ENCODE assay signal across 8 cellular contexts in the genomic region with DNA sequence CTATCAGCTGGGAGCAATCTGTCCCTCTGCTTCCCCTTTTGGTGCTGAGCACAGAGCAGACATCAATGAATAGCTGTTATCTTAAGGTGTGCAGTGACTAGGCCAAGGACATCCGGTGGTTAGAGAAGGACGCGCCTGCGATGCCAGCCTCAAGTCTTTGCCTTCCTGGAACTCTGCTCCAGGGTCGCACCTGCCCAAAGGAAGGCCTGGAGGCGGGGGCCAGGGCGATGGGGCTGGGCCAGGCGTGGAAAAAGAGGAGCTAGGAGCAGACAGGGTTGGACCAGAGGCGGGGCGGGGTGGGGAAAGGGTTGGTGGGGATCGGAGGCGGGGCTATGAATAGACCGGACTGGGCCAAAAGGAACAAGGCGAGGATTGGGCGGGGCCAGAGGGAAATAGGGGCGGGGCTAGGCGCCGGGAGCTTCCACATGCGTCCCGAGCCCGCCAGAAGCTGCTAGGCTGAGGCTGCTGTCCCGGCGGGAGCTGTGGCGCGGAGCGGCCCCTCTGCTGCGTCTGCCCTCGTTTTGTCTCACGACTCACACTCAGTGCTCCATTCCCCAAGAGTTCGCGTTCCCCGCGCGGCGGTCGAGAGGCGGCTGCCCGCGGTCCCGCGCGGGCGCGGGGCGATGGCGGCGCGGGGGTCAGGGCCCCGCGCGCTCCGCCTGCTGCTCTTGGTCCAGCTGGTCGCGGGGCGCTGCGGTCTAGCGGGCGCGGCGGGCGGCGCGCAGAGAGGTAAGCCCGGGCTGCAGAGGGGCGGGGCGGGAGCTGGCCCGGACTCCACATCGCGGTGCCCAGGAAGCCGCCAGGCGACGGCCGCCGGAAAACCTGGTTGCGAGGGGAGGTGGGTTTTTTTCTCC. TPM values are rescaled to one million over a fixed set of nuclear protein-coding genes. Genes with fewer than 3 reads are reported as not detected.
DNase-seq lines count a peak whose midpoint lies in the region; ATAC-seq and TF ChIP-seq lines count a peak whose summit lies in the region.

A gene (plus strand): TSS at position 424 of the 854 bp plus-strand sequence. CDS start 200 bp downstream, at position 624.

- peaks cover 18% of the 10 kb centered on the region for H3K4me1 ChIP-seq in CD4-positive, alpha-beta memory T cell (ENCODE audit: insufficient read depth, low read length)
- peaks cover 8% of the 10 kb centered on the region for H3K4me1 ChIP-seq in HUES48 (ENCODE audit: control insufficient read depth, insufficient read depth, low read length)
- H3K4me1 ChIP-seq in NT2/D1 (ENCODE audit: insufficient read depth, insufficient read length), result peaks cover 4% of the 10 kb centered on the region
- peaks cover 6 to 14% of the 10 kb centered on the region in 2 donors for H3K4me1 ChIP-seq in naive thymus-derived CD4-positive, alpha-beta T cell (ENCODE audit: control insufficient read depth in 2 of 2, insufficient read depth in 2 of 2, low read length in 2 of 2)

- H3K27me3 ChIP-seq in CD4-positive, alpha-beta memory T cell (ENCODE audit: insufficient read depth, low read length), result peaks cover 8% of the 10 kb centered on the region
- H3K27me3 ChIP-seq in HUES48 (ENCODE audit: control insufficient read depth, insufficient read depth, low read length) (no peaks in the 10 kb centered on the region), NT2/D1 (ENCODE audit: insufficient read depth, insufficient read length) (no peaks in the 10 kb centered on the region)
- peaks cover 0 to 6% of the 10 kb centered on the region in 2 donors for H3K27me3 ChIP-seq in naive thymus-derived CD4-positive, alpha-beta T cell (ENCODE audit: control insufficient read depth in 2 of 2, insufficient read depth in 2 of 2, low read length in 2 of 2)

- H3K27me3 Mint-ChIP-seq in CD4-positive, alpha-beta memory T cell, result peaks cover 2 to 10% of the 10 kb centered on the region in 2 donors
- H3K27me3 Mint-ChIP-seq in naive thymus-derived CD4-positive, alpha-beta T cell, result peaks cover 6 to 40% (median 24%) of the 10 kb centered on the region in 5 donors

- POLR2A ChIA-PET in CD4-positive, alpha-beta memory T cell (lab: Charles Lee; ENCODE audit: partially characterized antibody), result interaction anchor here (0.7 to 4.8 kb wide), 7 partner anchors 13 to 416 kb away, joined by 3 to 45 read pairs (median 4); a partner anchor contains a TSS
- POLR2A ChIA-PET in naive thymus-derived CD4-positive, alpha-beta T cell (lab: Charles Lee), result interaction anchor here (2.3 kb wide), 1 partner anchor 25 kb away, joined by 10 read pairs; a partner anchor contains a TSS

- peak within 1 kb of the TSS; percentile 49 to 57 for H3K4me3 ChIP-seq in CD4-positive, alpha-beta memory T cell (ENCODE audit: low read length in 2 of 2)
- H3K4me3 ChIP-seq in HUES48 (ENCODE audit: low read depth, low read length), result peak within 1 kb of the TSS; percentile 91
- peak within 1 kb of the TSS; percentile 85 for H3K4me3 ChIP-seq in NT2/D1 (ENCODE audit: insufficient read length, low read depth)
- peak within 1 kb of the TSS; percentile 65 for H3K4me3 ChIP-seq in epithelial cell of proximal tubule (ENCODE audit: low read depth, low read length)
- peak within 1 kb of the TSS; percentile 61 for H3K4me3 ChIP-seq in naive thymus-derived CD4-positive, alpha-beta T cell (ENCODE audit: low read length)

- peak; percentile 81 for ATAC-seq in GM19467 (IDR thresholded peaks at IDR 0.05; ENCODE audit: unreplicated experiment)
- peak; percentile 74 for ATAC-seq in naive thymus-derived CD4-positive, alpha-beta T cell

- no peaks in the 10 kb centered on the region for H3K36me3 ChIP-seq in CD4-positive, alpha-beta memory T cell (ENCODE audit: insufficient read depth, low read length)
- H3K36me3 ChIP-seq in HUES48 (ENCODE audit: control insufficient read depth, insufficient read depth, low read length) (no peaks in the 10 kb centered on the region), NT2/D1 (ENCODE audit: insufficient read depth, insufficient read length, low read length) (no peaks in the 10 kb centered on the region)
- H3K36me3 ChIP-seq in naive thymus-derived CD4-positive, alpha-beta T cell (ENCODE audit: control insufficient read depth in 2 of 3, insufficient read depth in 3 of 3, low read length in 3 of 3), result no peaks in the 10 kb centered on the region

- H3K9ac ChIP-seq in HUES48 (ENCODE audit: low read depth, low read length) (peak within 1 kb of the TSS; percentile 72), NT2/D1 (ENCODE audit: insufficient read length, low read depth) (peak within 1 kb of the TSS; percentile 81)

- peak within 1 kb of the TSS; percentile 87 to 98 (median 90) for H3K4me3 Mint-ChIP-seq in CD4-positive, alpha-beta memory T cell
- peak within 1 kb of the TSS; percentile 80 to 94 (median 88) for H3K4me3 Mint-ChIP-seq in naive thymus-derived CD4-positive, alpha-beta T cell

- H3K36me3 Mint-ChIP-seq in CD4-positive, alpha-beta memory T cell, result peaks cover 0 to 2% of the 10 kb centered on the region in 2 donors
- H3K36me3 Mint-ChIP-seq in naive thymus-derived CD4-positive, alpha-beta T cell, result no peaks in the 10 kb centered on the region

- intact Hi-C loops in CD4-positive, alpha-beta memory T cell (cut with micrococcal nuclease), result loop anchor here (2.0 kb wide), 1 partner anchor 25 kb away; a partner anchor contains a TSS
- intact Hi-C loops in naive thymus-derived CD4-positive, alpha-beta T cell (cut with micrococcal nuclease), result loop anchor here (1.0 to 2.0 kb wide), 2 partner anchors 25 kb away; a partner anchor contains a TSS

- peak within 1 kb of the TSS; percentile 30 for H3K27ac ChIP-seq in CD4-positive, alpha-beta memory T cell (ENCODE audit: low read depth, low read length)
- peak within 1 kb of the TSS; percentile 88 for H3K27ac ChIP-seq in HUES48 (ENCODE audit: low read depth, low read length)
- no peak within 1 kb of the TSS for H3K27ac ChIP-seq in naive thymus-derived CD4-positive, alpha-beta T cell (ENCODE audit: low read depth, low read length)

- TF ChIP-seq CTCF in epithelial cell of proximal tubule (conservative IDR thresholded peaks at IDR 0.05; ENCODE audit: low read depth, low read length), result no peak

- no peaks in the 10 kb centered on the region for H3K9me3 Mint-ChIP-seq in CD4-positive, alpha-beta memory T cell
- H3K9me3 Mint-ChIP-seq in naive thymus-derived CD4-positive, alpha-beta T cell, result peaks cover 0 to 2% (median 0%) of the 10 kb centered on the region in 11 donors

- DNase-seq in CD4-positive, alpha-beta memory T cell, result peak; percentile 28 to 57 (median 36)
- peak; percentile 92 for DNase-seq in NT2/D1 (ENCODE audit: low read depth, low spot score)
- DNase-seq in activated CD8-positive, alpha-beta memory T cell treated with anti-CD3 and anti-CD28 coated beads, Interleukin-2, amount 50 U/mL, for 4 hours, result peak; percentile 79
- no peak for DNase-seq in epithelial cell of proximal tubule (ENCODE audit: low read depth)
- DNase-seq in naive thymus-derived CD4-positive, alpha-beta T cell, result peak in 8 of 9 donors; percentile 4 to 72 (median 20)
- DNase-seq in stimulated activated naive CD4-positive, alpha-beta T cell (lab: John Stamatoyannopoulos, UW), result peak in 5 of 6 experiments; percentile 20 to 52 (median 31)

- H3K4me1 Mint-ChIP-seq in CD4-positive, alpha-beta memory T cell, result peaks cover 7 to 24% (median 17%) of the 10 kb centered on the region in 4 donors
- H3K4me1 Mint-ChIP-seq in naive thymus-derived CD4-positive, alpha-beta T cell, result peaks cover 13 to 26% (median 20%) of the 10 kb centered on the region in 7 donors

- peak within 1 kb of the TSS; percentile 14 to 88 (median 73) for H3K27ac Mint-ChIP-seq in CD4-positive, alpha-beta memory T cell
- peak within 1 kb of the TSS in 8 of 9 donors; percentile 1 to 65 (median 47) for H3K27ac Mint-ChIP-seq in naive thymus-derived CD4-positive, alpha-beta T cell

- CTCF ChIA-PET in CD4-positive, alpha-beta memory T cell (lab: Charles Lee; ENCODE audit: partially characterized antibody), result interaction anchor here (0.5 to 1.1 kb wide), 3 partner anchors 25 to 609 kb away, joined by 3 to 6 read pairs (median 3); a partner anchor contains a TSS
- CTCF ChIA-PET in naive thymus-derived CD4-positive, alpha-beta T cell (lab: Charles Lee), result no interaction called here

- no peaks in the 10 kb centered on the region for H3K9me3 ChIP-seq in CD4-positive, alpha-beta memory T cell (ENCODE audit: control insufficient read depth in 1 of 2, low read length in 2 of 2)
- no peaks in the 10 kb centered on the region for H3K9me3 ChIP-seq in HUES48 (ENCODE audit: control insufficient read depth, insufficient read depth, low read length)
- no peaks in the 10 kb centered on the region for H3K9me3 ChIP-seq in NT2/D1 (ENCODE audit: insufficient read depth, low read length)
- H3K9me3 ChIP-seq in naive thymus-derived CD4-positive, alpha-beta T cell (ENCODE audit: control insufficient read depth in 2 of 3, low read length in 3 of 3), result no peaks in the 10 kb centered on the region

RNA-seq across cellular contexts. Expression of the gene that starts here (rescaled TPM):
- total RNA-seq in CD4-positive, alpha-beta memory T cell, result 1 to 10 TPM; 1.3 to 1.6 TPM
- under 1 TPM; 0.07 to 0.76 TPM for polyA plus RNA-seq in CD4-positive, alpha-beta memory T cell
- total RNA-seq in epithelial cell of proximal tubule, result 9.1 and 15.3 TPM in 2 replicates
- 1 to 10 TPM in 1 of 5 experiments, under 1 TPM in 3, not detected in 1; 0.10 to 3.4 (median 0.76) TPM for total RNA-seq in naive thymus-derived CD4-positive, alpha-beta T cell
- polyA plus RNA-seq in naive thymus-derived CD4-positive, alpha-beta T cell, result under 1 TPM in 1 of 2 donors, not detected in 1; 0.12 TPM
